1 cellular context compared by ENCODE assay signal in the genomic region with DNA sequence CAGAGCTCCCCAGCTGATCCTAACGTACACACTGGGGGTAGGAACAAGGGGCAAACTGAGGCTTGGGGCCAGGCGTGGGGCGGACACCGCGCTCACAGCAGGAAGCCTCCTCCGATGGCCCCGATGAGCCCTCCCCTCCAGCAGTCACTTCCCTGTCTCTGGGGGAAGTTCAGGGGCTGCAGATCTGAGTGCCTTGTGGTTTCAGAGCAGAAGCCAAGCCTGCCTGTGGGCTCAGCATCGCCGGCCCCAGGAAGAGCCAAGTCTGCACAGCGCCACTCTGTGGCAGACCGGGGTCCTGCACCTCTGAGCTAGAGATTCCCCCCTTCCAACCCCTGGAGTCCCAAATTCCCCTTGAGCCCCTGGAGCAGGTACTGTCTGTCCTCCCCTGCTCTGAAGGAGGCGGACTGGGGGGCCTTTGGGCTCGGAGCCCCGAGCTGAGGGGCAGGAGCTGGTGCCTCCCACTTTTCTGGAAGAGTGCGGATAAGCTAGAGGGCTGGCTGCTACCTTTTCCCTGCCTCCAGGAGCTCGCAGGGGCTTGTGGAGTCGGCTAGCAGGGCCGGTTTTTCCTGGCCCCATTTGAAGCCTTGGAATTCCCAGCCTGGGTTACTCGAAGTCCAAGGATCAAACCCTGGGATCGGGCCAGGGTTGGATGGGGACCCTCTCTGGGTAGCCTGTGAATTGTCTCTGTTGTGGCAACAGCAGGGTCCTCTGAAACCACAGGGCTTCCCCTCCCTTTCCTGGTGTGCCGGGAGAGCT.
A peak's percentile ranks its signal among the peaks of the same experiment; 100 is the strongest.
TF ChIP-seq lines count a peak whose summit lies in the region.

No MANE protein-coding gene starts in this region.

TF ChIP-seq in K562, 482 proteins besides CTCF, POLR2A, EP300 and RAD21 (continued from another document and continues in another):
- TF ChIP-seq, protein P1, sequence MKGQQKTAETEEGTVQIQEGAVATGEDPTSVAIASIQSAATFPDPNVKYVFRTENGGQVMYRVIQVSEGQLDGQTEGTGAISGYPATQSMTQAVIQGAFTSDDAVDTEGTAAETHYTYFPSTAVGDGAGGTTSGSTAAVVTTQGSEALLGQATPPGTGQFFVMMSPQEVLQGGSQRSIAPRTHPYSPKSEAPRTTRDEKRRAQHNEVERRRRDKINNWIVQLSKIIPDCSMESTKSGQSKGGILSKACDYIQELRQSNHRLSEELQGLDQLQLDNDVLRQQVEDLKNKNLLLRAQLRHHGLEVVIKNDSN (CRISPR knock-in tag; IDR thresholded peaks at IDR 0.05), result no peak
- TF ChIP-seq DDX20 (tag; IDR thresholded peaks at IDR 0.05; ENCODE audit: low read depth), result no peak
- TF ChIP-seq ETV6 (IDR thresholded peaks at IDR 0.05; ENCODE audit: borderline replicate concordance in 1 of 2, low read depth in 2 of 2, low read length in 1 of 2), result peak in 1 of 2 experiments; percentile 86; a peak in 2 of 4 replicates
- no peak for TF ChIP-seq ETV6 (CRISPR knock-in tag; IDR thresholded peaks at IDR 0.05; ENCODE audit: borderline replicate concordance)
- no peak for TF ChIP-seq HMG20A (CRISPR knock-in tag; conservative IDR thresholded peaks at IDR 0.05)
- TF ChIP-seq NONO (IDR thresholded peaks at IDR 0.05; ENCODE audit: low read depth in 2 of 2, low read length in 1 of 2), result peak in 1 of 2 experiments; percentile 73; a peak in 2 of 4 replicates
- peak; percentile 59 for TF ChIP-seq SMARCB1 (IDR thresholded peaks at IDR 0.05; ENCODE audit: insufficient read length, low read depth)
- peak; percentile 57 to 78; a peak in 3 of 4 replicates for TF ChIP-seq RCOR1 (IDR thresholded peaks at IDR 0.05; ENCODE audit: borderline replicate concordance in 1 of 2, low read depth in 2 of 2, low read length in 2 of 2)
- no peak for TF ChIP-seq PCBP2 (IDR thresholded peaks at IDR 0.05; ENCODE audit: low read depth, low read length, poor library complexity, severe bottlenecking)
- no peak; the same call in 1 of the 2 replicates for TF ChIP-seq NR2C1 (IDR thresholded peaks at IDR 0.05)
- TF ChIP-seq NR2C1 (tag; IDR thresholded peaks at IDR 0.05), result no peak
- no peak for TF ChIP-seq ZNF57 (CRISPR knock-in tag; IDR thresholded peaks at IDR 0.05)
- TF ChIP-seq, protein P2, sequence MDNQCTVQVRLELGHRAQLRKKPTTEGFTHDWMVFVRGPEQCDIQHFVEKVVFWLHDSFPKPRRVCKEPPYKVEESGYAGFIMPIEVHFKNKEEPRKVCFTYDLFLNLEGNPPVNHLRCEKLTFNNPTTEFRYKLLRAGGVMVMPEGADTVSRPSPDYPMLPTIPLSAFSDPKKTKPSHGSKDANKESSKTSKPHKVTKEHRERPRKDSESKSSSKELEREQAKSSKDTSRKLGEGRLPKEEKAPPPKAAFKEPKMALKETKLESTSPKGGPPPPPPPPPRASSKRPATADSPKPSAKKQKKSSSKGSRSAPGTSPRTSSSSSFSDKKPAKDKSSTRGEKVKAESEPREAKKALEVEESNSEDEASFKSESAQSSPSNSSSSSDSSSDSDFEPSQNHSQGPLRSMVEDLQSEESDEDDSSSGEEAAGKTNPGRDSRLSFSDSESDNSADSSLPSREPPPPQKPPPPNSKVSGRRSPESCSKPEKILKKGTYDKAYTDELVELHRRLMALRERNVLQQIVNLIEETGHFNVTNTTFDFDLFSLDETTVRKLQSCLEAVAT (IDR thresholded peaks at IDR 0.05), result peak in 1 of 2 experiments; percentile 73; a peak in 1 of 4 replicates
- TF ChIP-seq MYNN (IDR thresholded peaks at IDR 0.05), result peak; percentile 70; the same call in 1 of the 2 replicates
- TF ChIP-seq MYNN (CRISPR knock-in tag; IDR thresholded peaks at IDR 0.05), result no peak
- no peak for TF ChIP-seq BRD4 (IDR thresholded peaks at IDR 0.05)
- peak; percentile 16; the same call in 1 of the 2 replicates for TF ChIP-seq FOXP1 (CRISPR knock-in tag; IDR thresholded peaks at IDR 0.05)
- TF ChIP-seq PRMT5 (CRISPR knock-in tag; IDR thresholded peaks at IDR 0.05), result no peak
- peak; percentile 75 for TF ChIP-seq ELF2 (CRISPR knock-in tag; IDR thresholded peaks at IDR 0.05)
- TF ChIP-seq, protein P3, sequence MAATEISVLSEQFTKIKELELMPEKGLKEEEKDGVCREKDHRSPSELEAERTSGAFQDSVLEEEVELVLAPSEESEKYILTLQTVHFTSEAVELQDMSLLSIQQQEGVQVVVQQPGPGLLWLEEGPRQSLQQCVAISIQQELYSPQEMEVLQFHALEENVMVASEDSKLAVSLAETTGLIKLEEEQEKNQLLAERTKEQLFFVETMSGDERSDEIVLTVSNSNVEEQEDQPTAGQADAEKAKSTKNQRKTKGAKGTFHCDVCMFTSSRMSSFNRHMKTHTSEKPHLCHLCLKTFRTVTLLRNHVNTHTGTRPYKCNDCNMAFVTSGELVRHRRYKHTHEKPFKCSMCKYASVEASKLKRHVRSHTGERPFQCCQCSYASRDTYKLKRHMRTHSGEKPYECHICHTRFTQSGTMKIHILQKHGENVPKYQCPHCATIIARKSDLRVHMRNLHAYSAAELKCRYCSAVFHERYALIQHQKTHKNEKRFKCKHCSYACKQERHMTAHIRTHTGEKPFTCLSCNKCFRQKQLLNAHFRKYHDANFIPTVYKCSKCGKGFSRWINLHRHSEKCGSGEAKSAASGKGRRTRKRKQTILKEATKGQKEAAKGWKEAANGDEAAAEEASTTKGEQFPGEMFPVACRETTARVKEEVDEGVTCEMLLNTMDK (IDR thresholded peaks at IDR 0.05; ENCODE audit: borderline replicate concordance, insufficient read depth, low read depth, low read length, poor library complexity, severe bottlenecking), result peak; percentile 84
- TF ChIP-seq, protein P4, sequence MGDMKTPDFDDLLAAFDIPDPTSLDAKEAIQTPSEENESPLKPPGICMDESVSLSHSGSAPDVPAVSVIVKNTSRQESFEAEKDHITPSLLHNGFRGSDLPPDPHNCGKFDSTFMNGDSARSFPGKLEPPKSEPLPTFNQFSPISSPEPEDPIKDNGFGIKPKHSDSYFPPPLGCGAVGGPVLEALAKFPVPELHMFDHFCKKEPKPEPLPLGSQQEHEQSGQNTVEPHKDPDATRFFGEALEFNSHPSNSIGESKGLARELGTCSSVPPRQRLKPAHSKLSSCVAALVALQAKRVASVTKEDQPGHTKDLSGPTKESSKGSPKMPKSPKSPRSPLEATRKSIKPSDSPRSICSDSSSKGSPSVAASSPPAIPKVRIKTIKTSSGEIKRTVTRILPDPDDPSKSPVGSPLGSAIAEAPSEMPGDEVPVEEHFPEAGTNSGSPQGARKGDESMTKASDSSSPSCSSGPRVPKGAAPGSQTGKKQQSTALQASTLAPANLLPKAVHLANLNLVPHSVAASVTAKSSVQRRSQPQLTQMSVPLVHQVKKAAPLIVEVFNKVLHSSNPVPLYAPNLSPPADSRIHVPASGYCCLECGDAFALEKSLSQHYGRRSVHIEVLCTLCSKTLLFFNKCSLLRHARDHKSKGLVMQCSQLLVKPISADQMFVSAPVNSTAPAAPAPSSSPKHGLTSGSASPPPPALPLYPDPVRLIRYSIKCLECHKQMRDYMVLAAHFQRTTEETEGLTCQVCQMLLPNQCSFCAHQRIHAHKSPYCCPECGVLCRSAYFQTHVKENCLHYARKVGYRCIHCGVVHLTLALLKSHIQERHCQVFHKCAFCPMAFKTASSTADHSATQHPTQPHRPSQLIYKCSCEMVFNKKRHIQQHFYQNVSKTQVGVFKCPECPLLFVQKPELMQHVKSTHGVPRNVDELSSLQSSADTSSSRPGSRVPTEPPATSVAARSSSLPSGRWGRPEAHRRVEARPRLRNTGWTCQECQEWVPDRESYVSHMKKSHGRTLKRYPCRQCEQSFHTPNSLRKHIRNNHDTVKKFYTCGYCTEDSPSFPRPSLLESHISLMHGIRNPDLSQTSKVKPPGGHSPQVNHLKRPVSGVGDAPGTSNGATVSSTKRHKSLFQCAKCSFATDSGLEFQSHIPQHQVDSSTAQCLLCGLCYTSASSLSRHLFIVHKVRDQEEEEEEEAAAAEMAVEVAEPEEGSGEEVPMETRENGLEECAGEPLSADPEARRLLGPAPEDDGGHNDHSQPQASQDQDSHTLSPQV (IDR thresholded peaks at IDR 0.05), result peak; percentile 82
- TF ChIP-seq, protein P5, sequence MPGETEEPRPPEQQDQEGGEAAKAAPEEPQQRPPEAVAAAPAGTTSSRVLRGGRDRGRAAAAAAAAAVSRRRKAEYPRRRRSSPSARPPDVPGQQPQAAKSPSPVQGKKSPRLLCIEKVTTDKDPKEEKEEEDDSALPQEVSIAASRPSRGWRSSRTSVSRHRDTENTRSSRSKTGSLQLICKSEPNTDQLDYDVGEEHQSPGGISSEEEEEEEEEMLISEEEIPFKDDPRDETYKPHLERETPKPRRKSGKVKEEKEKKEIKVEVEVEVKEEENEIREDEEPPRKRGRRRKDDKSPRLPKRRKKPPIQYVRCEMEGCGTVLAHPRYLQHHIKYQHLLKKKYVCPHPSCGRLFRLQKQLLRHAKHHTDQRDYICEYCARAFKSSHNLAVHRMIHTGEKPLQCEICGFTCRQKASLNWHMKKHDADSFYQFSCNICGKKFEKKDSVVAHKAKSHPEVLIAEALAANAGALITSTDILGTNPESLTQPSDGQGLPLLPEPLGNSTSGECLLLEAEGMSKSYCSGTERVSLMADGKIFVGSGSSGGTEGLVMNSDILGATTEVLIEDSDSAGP (CRISPR knock-in tag; IDR thresholded peaks at IDR 0.05), result no peak
- TF ChIP-seq TAF9B (IDR thresholded peaks at IDR 0.05; ENCODE audit: partially characterized antibody), result no peak
- peak; percentile 55; the same call in 1 of the 2 replicates for TF ChIP-seq JUND (IDR thresholded peaks at IDR 0.05; ENCODE audit: borderline replicate concordance, low read depth, low read length)
- TF ChIP-seq JUND (tag; IDR thresholded peaks at IDR 0.05; ENCODE audit: borderline replicate concordance, low read depth, low read length), result peak; percentile 40; the same call in 1 of the 3 replicates
- TF ChIP-seq CHD4 (IDR thresholded peaks at IDR 0.05; ENCODE audit: insufficient read depth, insufficient replicate concordance, low read depth, low read length, poor library complexity, severe bottlenecking), result peak; percentile 11
- no peak for TF ChIP-seq FOXK2 (conservative IDR thresholded peaks at IDR 0.05 in 1 of 2, IDR thresholded peaks at IDR 0.05 in 1 of 2; ENCODE audit: low read depth in 2 of 2)
- TF ChIP-seq RBFOX2 (IDR thresholded peaks at IDR 0.05; ENCODE audit: low read depth, low read length), result peak; percentile 56; the same call in 1 of the 2 replicates
- TF ChIP-seq ZEB2 (IDR thresholded peaks at IDR 0.05), result no peak
- no peak for TF ChIP-seq NUFIP1 (IDR thresholded peaks at IDR 0.05; ENCODE audit: partially characterized antibody)
- TF ChIP-seq FOXK1 (CRISPR knock-in tag; IDR thresholded peaks at IDR 0.05; ENCODE audit: borderline replicate concordance), result 0 out of 2 replicates have a peak, but pooled peaks have one; percentile 42
- TF ChIP-seq, protein P6, sequence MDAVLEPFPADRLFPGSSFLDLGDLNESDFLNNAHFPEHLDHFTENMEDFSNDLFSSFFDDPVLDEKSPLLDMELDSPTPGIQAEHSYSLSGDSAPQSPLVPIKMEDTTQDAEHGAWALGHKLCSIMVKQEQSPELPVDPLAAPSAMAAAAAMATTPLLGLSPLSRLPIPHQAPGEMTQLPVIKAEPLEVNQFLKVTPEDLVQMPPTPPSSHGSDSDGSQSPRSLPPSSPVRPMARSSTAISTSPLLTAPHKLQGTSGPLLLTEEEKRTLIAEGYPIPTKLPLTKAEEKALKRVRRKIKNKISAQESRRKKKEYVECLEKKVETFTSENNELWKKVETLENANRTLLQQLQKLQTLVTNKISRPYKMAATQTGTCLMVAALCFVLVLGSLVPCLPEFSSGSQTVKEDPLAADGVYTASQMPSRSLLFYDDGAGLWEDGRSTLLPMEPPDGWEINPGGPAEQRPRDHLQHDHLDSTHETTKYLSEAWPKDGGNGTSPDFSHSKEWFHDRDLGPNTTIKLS (IDR thresholded peaks at IDR 0.05; ENCODE audit: borderline replicate concordance, low read depth), result no peak
- no peak for TF ChIP-seq ZSCAN32 (CRISPR knock-in tag; IDR thresholded peaks at IDR 0.05)
- TF ChIP-seq SIN3A (IDR thresholded peaks at IDR 0.05; ENCODE audit: borderline replicate concordance in 2 of 2, control insufficient read depth in 1 of 2, low read depth in 2 of 2, low read length in 2 of 2), result 0 out of 4 replicates have a peak, but pooled peaks of 1 of the 2 experiments have one; percentile 38
- TF ChIP-seq MYC (IDR thresholded peaks at IDR 0.05; ENCODE audit: low read depth, low read length), result peak; percentile 51
- TF ChIP-seq MYC (CRISPR knock-in tag; IDR thresholded peaks at IDR 0.05; ENCODE audit: borderline replicate concordance, low read depth), result no peak
- TF ChIP-seq HMGN3 (IDR thresholded peaks at IDR 0.05; ENCODE audit: borderline replicate concordance, extremely low read depth, insufficient read length, low read depth, low read length), result no peak
- TF ChIP-seq CREM (IDR thresholded peaks at IDR 0.05; ENCODE audit: low read depth), result peak; percentile 64
- peak; percentile 52 for TF ChIP-seq POLR2G (IDR thresholded peaks at IDR 0.05; ENCODE audit: low read depth, low read length)
- TF ChIP-seq MTA3 (IDR thresholded peaks at IDR 0.05; ENCODE audit: borderline replicate concordance), result peak; percentile 69
- no peak for TF ChIP-seq HMG20B (CRISPR knock-in tag; IDR thresholded peaks at IDR 0.05)
- no peak for TF ChIP-seq KDM2B (CRISPR knock-in tag; IDR thresholded peaks at IDR 0.05)
- peak; percentile 80; the same call in 1 of the 2 replicates for TF ChIP-seq XRCC5 (IDR thresholded peaks at IDR 0.05; ENCODE audit: low read depth, low read length)
- TF ChIP-seq TAF1 (IDR thresholded peaks at IDR 0.05; ENCODE audit: control insufficient read depth, extremely low read depth, insufficient read depth, low read length, severe bottlenecking), result peak; percentile 61
- peak; percentile 42 for TF ChIP-seq BRD9 (IDR thresholded peaks at IDR 0.05; ENCODE audit: low read depth, partially characterized antibody)
- no peak for TF ChIP-seq ZFPM2 (CRISPR knock-in tag; IDR thresholded peaks at IDR 0.05)
- TF ChIP-seq MAFF (IDR thresholded peaks at IDR 0.05; ENCODE audit: low read length), result no peak
- peak; percentile 32 for TF ChIP-seq RBBP5 (IDR thresholded peaks at IDR 0.05; ENCODE audit: borderline replicate concordance, insufficient read depth, low read length, poor library complexity, severe bottlenecking)
- TF ChIP-seq ARID1B (IDR thresholded peaks at IDR 0.05), result peak; percentile 41; the same call in 1 of the 2 replicates
